13 cellular contexts compared by ENCODE assay signal in genomic region chr6:31945154-31945506, GRCh38. TPM values are rescaled to one million over a fixed set of nuclear protein-coding genes. Genes with fewer than 3 reads are reported as not detected.
DNase-seq lines count a peak whose midpoint lies in the region; ATAC-seq, FAIRE-seq and TF ChIP-seq lines count a peak whose summit lies in the region.
"Had no signal": no experiment of that assay in that cellular context is flagged by ENCODE, and none has a peak within 500 bp of the region (broad histone marks: within the 10 kb centered on the region; RNA-seq: fewer than 3 reads in every experiment).

No MANE protein-coding gene starts in this region.

- no peaks in the 10 kb centered on the region for H3K79me2 ChIP-seq in fibroblast of lung (ENCODE audit: control insufficient read depth, insufficient read depth, low read length)

- no peak for FAIRE-seq in pancreas (lab: Jason Lieb, UNC)
- FAIRE-seq in GM12891 (lab: Jason Lieb, UNC) = no peak
- FAIRE-seq: GM19239 had no signal

- H2AFZ ChIP-seq in fibroblast of lung (ENCODE audit: low read length) = peak overlapping the region; percentile 54

- H3K4me1 ChIP-seq in fibroblast of lung (ENCODE audit: control insufficient read depth, extremely low read depth, insufficient read depth, low read length) (peaks cover 12% of the 10 kb centered on the region), pancreas (peaks cover 0 to 9% (median 0%) of the 10 kb centered on the region in 3 donors), vagina (peaks cover 19% of the 10 kb centered on the region)

- no peaks in the 10 kb centered on the region for H4K20me1 ChIP-seq in fibroblast of lung (ENCODE audit: control insufficient read depth, extremely low read depth, insufficient read depth, low read length)

- H3K9me3 ChIP-seq in fibroblast of lung (ENCODE audit: control insufficient read depth, insufficient read depth, low read depth, low read length) (no peaks in the 10 kb centered on the region), pancreas (no peaks in the 10 kb centered on the region), vagina (no peaks in the 10 kb centered on the region)

- DNase-seq in Right ventricle myocardium inferior (ENCODE audit: missing footprints) = peak; percentile 22
- DNase-seq in left cardiac atrium = no peak
- DNase-seq in fibroblast of lung (ENCODE audit: low read depth in 2 of 2) = no peak
- no peak for DNase-seq in pancreas
- no peak for DNase-seq in vagina (ENCODE audit: extremely low spot score in 2 of 2)
- DNase-seq in GM12891 (ENCODE audit: insufficient read length, low spot score) = no peak
- DNase-seq: effector CD4-positive, alpha-beta T cell; T-helper 2 cell had no signal

- H3K27me3 ChIP-seq in fibroblast of lung (ENCODE audit: control insufficient read depth, insufficient read depth, low read length) (peaks cover 4% of the 10 kb centered on the region), pancreas (no peaks in the 10 kb centered on the region), vagina (no peaks in the 10 kb centered on the region)

- ATAC-seq in Right ventricle myocardium inferior = no peak
- no peak for ATAC-seq in left cardiac atrium
- peak in 1 of 4 donors; percentile 4 for ATAC-seq in pancreas
- no peak for ATAC-seq in HG03025 (IDR thresholded peaks at IDR 0.05; ENCODE audit: low FRiP score, unreplicated experiment)
- no peak for ATAC-seq in GM21717 (IDR thresholded peaks at IDR 0.05; ENCODE audit: unreplicated experiment)
- ATAC-seq: naive thymus-derived CD8-positive, alpha-beta T cell had no signal

- TF ChIP-seq POLR2A in vagina (IDR thresholded peaks at IDR 0.05) = no peak
- TF ChIP-seq POLR2A in GM12891 (IDR thresholded peaks at IDR 0.05; ENCODE audit: low read depth, low read length) = no peak

- TF ChIP-seq CTCF in fibroblast of lung (conservative IDR thresholded peaks at IDR 0.05 in 1 of 2, IDR thresholded peaks at IDR 0.05 in 1 of 2; ENCODE audit: low read depth in 1 of 2, low read length in 2 of 2) (no peak), pancreas (IDR thresholded peaks at IDR 0.05) (no peak), vagina (IDR thresholded peaks at IDR 0.05) (no peak)

- intact Hi-C loops in Right ventricle myocardium inferior (cut with DNase I) = no loop called here
- intact Hi-C loops in left cardiac atrium (cut with DNase I) = loop anchor here in 1 of 2 donors (5.0 kb wide), 1 partner anchor 38 kb away; no protein-coding TSS in a partner anchor
- intact Hi-C loops in pancreas (cut with DNase I) = no loop called here
- intact Hi-C loops in vagina (cut with DNase I) = loop anchor here (5.0 kb wide), 1 partner anchor 43 kb away; the partner anchor contains the start of gene ZBTB12

- H3K36me3 ChIP-seq in fibroblast of lung (ENCODE audit: control insufficient read depth, insufficient read depth, low read length) (no peaks in the 10 kb centered on the region), pancreas (no peaks in the 10 kb centered on the region), vagina (no peaks in the 10 kb centered on the region)

- peak overlapping the region; percentile 100 for H3K4me2 ChIP-seq in fibroblast of lung (ENCODE audit: extremely low read depth, insufficient read depth, low read length)

- H3K27ac ChIP-seq in fibroblast of lung (ENCODE audit: insufficient read depth, low read length) (peak overlapping the region; percentile 80), pancreas (peak overlapping the region; percentile 51 to 85 (median 70)), vagina (peak overlapping the region; percentile 82)

- H3K4me3 ChIP-seq in fibroblast of lung (replicated peaks in 1 of 4; ENCODE audit: control extremely low read depth in 1 of 4, insufficient read depth in 1 of 4, low read depth in 3 of 4, low read length in 4 of 4) (peak overlapping the region in 1 of 4 experiments; percentile 35), pancreas (peak overlapping the region in 1 of 4 donors; percentile 7), vagina (peak overlapping the region in 1 of 2 donors; percentile 17)

- no peak overlapping the region for H3K9ac ChIP-seq in fibroblast of lung (ENCODE audit: insufficient read depth, low read length)

- WGBS in pancreas, 2 donors = 62 to 65% methylated on average over 9 of the region's 9 CpGs

TF ChIP-seq in GM12891, 5 proteins besides CTCF, POLR2A, EP300 and RAD21:
- TF ChIP-seq PAX5 (IDR thresholded peaks at IDR 0.05; ENCODE audit: insufficient read depth, low read length, severe bottlenecking) (no peak), POLR2AphosphoS5 (IDR thresholded peaks at IDR 0.05; ENCODE audit: low read depth, low read length) (no peak), TAF1 (IDR thresholded peaks at IDR 0.05; ENCODE audit: low read depth, low read length) (no peak), POU2F2 (IDR thresholded peaks at IDR 0.05; ENCODE audit: low read depth, low read length) (no peak), SPI1 (IDR thresholded peaks at IDR 0.05; ENCODE audit: low read depth, low read length) (no peak)
TF ChIP-seq in GM12891: peak in this region for 0.

RNA-seq across cellular contexts. Expression of gene CFB, which starts 0.8 kb away (rescaled TPM):
- total RNA-seq in Right ventricle myocardium inferior (8.8 TPM), left cardiac atrium (100 to 1,000 TPM in 1 of 2 donors, 10 to 100 TPM in 1; 50.3 to 113 TPM), fibroblast of lung (62.9 and 87.1 TPM in 2 replicates), pancreas (100 to 1,000 TPM in 2 of 6 donors, 10 to 100 TPM in 4; 23.4 to 330 (median 57.1) TPM), vagina (9.6 TPM)
- polyA plus RNA-seq in fibroblast of lung (21.7 and 22.9 TPM in 2 replicates), pancreas (100 to 1,000 TPM; 101 to 117 TPM)
- 15.2 and 15.6 TPM in 2 replicates for polyA plus RNA-seq in fibroblast of lung (2012)
- 21.0 and 30.6 TPM in 2 replicates for polyA minus RNA-seq in fibroblast of lung (ENCODE audit: low replicate concordance)
- polyA plus RNA-seq in GM12891 (2012; ENCODE audit: low read depth, missing spikeins) = 0.32 TPM

RNA-seq across cellular contexts. Expression of gene NELFE, which starts 13.6 kb away (rescaled TPM):
- total RNA-seq in Right ventricle myocardium inferior (41.9 TPM), left cardiac atrium (10 to 100 TPM; 39.8 to 53.7 TPM), fibroblast of lung (85.5 and 111 TPM in 2 replicates), pancreas (10 to 100 TPM; 22.5 to 40.8 (median 28.2) TPM), vagina (100 TPM)
- polyA plus RNA-seq in fibroblast of lung (81.7 and 119 TPM in 2 replicates), pancreas (10 to 100 TPM; 33.8 to 43.8 TPM)
- 97.0 and 114 TPM in 2 replicates for polyA plus RNA-seq in fibroblast of lung (2012)
- polyA minus RNA-seq in fibroblast of lung (ENCODE audit: low replicate concordance) = 52.8 and 66.7 TPM in 2 replicates
- 54.2 TPM for polyA plus RNA-seq in GM12891 (2012; ENCODE audit: low read depth, missing spikeins)

RNA-seq across cellular contexts. Expression of gene SKIC2, which starts 13.8 kb away (rescaled TPM):
- total RNA-seq in Right ventricle myocardium inferior = 30.7 TPM
- 10 to 100 TPM; 36.8 to 45.1 TPM for total RNA-seq in left cardiac atrium
- 56.2 and 58.0 TPM in 2 replicates for total RNA-seq in fibroblast of lung
- polyA plus RNA-seq in fibroblast of lung = 21.6 and 29.9 TPM in 2 replicates
- polyA plus RNA-seq in fibroblast of lung (2012) = 36.4 and 45.6 TPM in 2 replicates
- polyA minus RNA-seq in fibroblast of lung (ENCODE audit: low replicate concordance) = 166 and 177 TPM in 2 replicates
- total RNA-seq in pancreas = 10 to 100 TPM; 21.4 to 46.3 (median 25.6) TPM
- 100 to 1,000 TPM; 117 to 163 TPM for polyA plus RNA-seq in pancreas
- total RNA-seq in vagina = 35.4 TPM
- 48.3 TPM for polyA plus RNA-seq in GM12891 (2012; ENCODE audit: low read depth, missing spikeins)

RNA-seq across cellular contexts. Expression of gene C2, which starts 17.6 kb away (rescaled TPM):
- 8.9 TPM for total RNA-seq in Right ventricle myocardium inferior
- total RNA-seq in left cardiac atrium = 10 to 100 TPM; 12.3 to 30.0 TPM
- total RNA-seq in fibroblast of lung = 16.8 and 27.2 TPM in 2 replicates
- 2.1 and 7.6 TPM in 2 replicates for polyA plus RNA-seq in fibroblast of lung
- polyA plus RNA-seq in fibroblast of lung (2012) = 3.1 and 8.0 TPM in 2 replicates
- 12.0 and 19.8 TPM in 2 replicates for polyA minus RNA-seq in fibroblast of lung (ENCODE audit: low replicate concordance)
- 10 to 100 TPM in 1 of 6 donors, 1 to 10 TPM in 5; 1.1 to 14.0 (median 4.4) TPM for total RNA-seq in pancreas
- 1 to 10 TPM in 1 of 2 donors, under 1 TPM in 1; 0.63 to 1.8 TPM for polyA plus RNA-seq in pancreas
- 2.9 TPM for total RNA-seq in vagina
- 0.06 TPM for polyA plus RNA-seq in GM12891 (2012; ENCODE audit: low read depth, missing spikeins)
- total RNA-seq: A172 had no signal
- polyA plus RNA-seq: naive thymus-derived CD8-positive, alpha-beta T cell had no signal

RNA-seq across cellular contexts. Expression of gene DXO, which starts 26.8 kb away (rescaled TPM):
- total RNA-seq in Right ventricle myocardium inferior (9.8 TPM), left cardiac atrium (10 to 100 TPM; 12.8 to 20.9 TPM), fibroblast of lung (11.6 and 14.0 TPM in 2 replicates), pancreas (10 to 100 TPM in 4 of 6 donors, 1 to 10 TPM in 2; 8.2 to 12.6 (median 11.0) TPM), vagina (15.5 TPM)
- polyA plus RNA-seq in fibroblast of lung (9.1 and 11.8 TPM in 2 replicates), pancreas (10 to 100 TPM; 32.0 to 39.7 TPM)
- 11.2 and 14.4 TPM in 2 replicates for polyA plus RNA-seq in fibroblast of lung (2012)
- 24.0 and 36.0 TPM in 2 replicates for polyA minus RNA-seq in fibroblast of lung (ENCODE audit: low replicate concordance)
- 18.7 TPM for polyA plus RNA-seq in GM12891 (2012; ENCODE audit: low read depth, missing spikeins)
